In genomic region chrX:40684092-40684491, GRCh38 we compare ENCODE assay signal across 19 cellular contexts. TPM values are rescaled to one million over a fixed set of nuclear protein-coding genes. Genes with fewer than 3 reads are reported as not detected.
DNase-seq lines count a peak whose midpoint lies in the region; ATAC-seq lines count a peak whose summit lies in the region.
"Had no signal": no experiment of that assay in that cellular context is flagged by ENCODE, and none has a peak within 500 bp of the region (broad histone marks: within the 10 kb centered on the region; RNA-seq: fewer than 3 reads in every experiment).

No MANE protein-coding gene starts in this region.

- no peak overlapping the region for H3K4me3 Mint-ChIP-seq in activated T-cell treated with anti-CD3 and anti-CD28 coated beads, Interleukin-2, amount 50 U/mL, for 72 hours
- H3K4me3 Mint-ChIP-seq: CD8-positive, alpha-beta memory T cell; GM23338 had no signal

- H3K27ac Mint-ChIP-seq in activated T-cell treated with anti-CD3 and anti-CD28 coated beads, Interleukin-2, amount 50 U/mL, for 72 hours: no peak overlapping the region
- H3K27ac Mint-ChIP-seq: GM23338 had no signal

- DNase-seq in NCI-H2227 treated with DMSO at 0.1 percent for 48 hours (lab: John Stamatoyannopoulos, UW): peak; percentile 2
- no peak for DNase-seq in NCI-H2227 (lab: John Stamatoyannopoulos, UW; ENCODE audit: unreplicated experiment)
- DNase-seq in left kidney (ENCODE audit: low read depth, low spot score): peak; percentile 12
- DNase-seq in retina: peak; percentile 16
- no peak for DNase-seq in central memory CD4-positive, alpha-beta T cell
- no peak for DNase-seq in activated T-cell treated with anti-CD3 and anti-CD28 coated beads, Interleukin-2, amount 50 U/mL, for 72 hours
- DNase-seq: CD8-positive, alpha-beta memory T cell; DMS79; MV-4-11; NCI-H1436 treated with DMSO at 0.1 percent for 48 hours; NCI-H2029 treated with DMSO at 0.1 percent for 48 hours; NCI-H510A treated with DMSO at 0.1 percent for 48 hours; Peyer's patch; SHP77 had no signal

- H3K4me1 Mint-ChIP-seq in activated T-cell treated with anti-CD3 and anti-CD28 coated beads, Interleukin-2, amount 50 U/mL, for 72 hours (ENCODE audit: low read depth): peaks cover 6% of the 10 kb centered on the region

- ATAC-seq in HG02759 (IDR thresholded peaks at IDR 0.05; ENCODE audit: unreplicated experiment): peak; percentile 45
- ATAC-seq in activated T-cell treated with anti-CD3 and anti-CD28 coated beads, Interleukin-2, amount 50 U/mL, for 72 hours (replicated peaks in 1 of 2): no peak
- ATAC-seq in HG03039 (IDR thresholded peaks at IDR 0.05; ENCODE audit: unreplicated experiment): no peak
- ATAC-seq: GM23338, HCT116, K562 had no signal

- peaks cover 7% of the 10 kb centered on the region for H3K27me3 Mint-ChIP-seq in activated T-cell treated with anti-CD3 and anti-CD28 coated beads, Interleukin-2, amount 50 U/mL, for 72 hours (ENCODE audit: low read depth)
- H3K27me3 Mint-ChIP-seq: CD8-positive, alpha-beta memory T cell had no signal

- no peaks in the 10 kb centered on the region for H3K9me3 Mint-ChIP-seq in activated T-cell treated with anti-CD3 and anti-CD28 coated beads, Interleukin-2, amount 50 U/mL, for 72 hours
- H3K9me3 Mint-ChIP-seq: CD8-positive, alpha-beta memory T cell; GM23338 had no signal

- peaks cover 8 to 21% of the 10 kb centered on the region in 2 donors for H3K36me3 Mint-ChIP-seq in activated T-cell treated with anti-CD3 and anti-CD28 coated beads, Interleukin-2, amount 50 U/mL, for 72 hours (ENCODE audit: insufficient read depth in 2 of 2)

RNA-seq across cellular contexts. Expression of gene CXorf38, which starts 36.7 kb away (rescaled TPM):
- 10 to 100 TPM; 25.0 to 33.3 TPM for total RNA-seq in activated T-cell treated with anti-CD3 and anti-CD28 coated beads, Interleukin-2, amount 50 U/mL, for 72 hours

RNA-seq across cellular contexts. Expression of gene MED14, which starts 51.2 kb away (rescaled TPM):
- 10 to 100 TPM; 47.1 to 54.9 TPM for total RNA-seq in activated T-cell treated with anti-CD3 and anti-CD28 coated beads, Interleukin-2, amount 50 U/mL, for 72 hours

Comparison
In these comparisons a context has a peak if more than half of its experiments do, and no peak if none do; other contexts are left out.
1. DNase-seq: peak in NCI-H2227 treated with DMSO at 0.1 percent for 48 hours (single experiment), left kidney (single experiment) and retina (single experiment); none in NCI-H2227 (single experiment), central memory CD4-positive, alpha-beta T cell (single experiment) and activated T-cell treated with anti-CD3 and anti-CD28 coated beads, Interleukin-2, amount 50 U/mL, for 72 hours (0 of 2).